ENCODE assay signal across 15 cellular contexts in the genomic region with DNA sequence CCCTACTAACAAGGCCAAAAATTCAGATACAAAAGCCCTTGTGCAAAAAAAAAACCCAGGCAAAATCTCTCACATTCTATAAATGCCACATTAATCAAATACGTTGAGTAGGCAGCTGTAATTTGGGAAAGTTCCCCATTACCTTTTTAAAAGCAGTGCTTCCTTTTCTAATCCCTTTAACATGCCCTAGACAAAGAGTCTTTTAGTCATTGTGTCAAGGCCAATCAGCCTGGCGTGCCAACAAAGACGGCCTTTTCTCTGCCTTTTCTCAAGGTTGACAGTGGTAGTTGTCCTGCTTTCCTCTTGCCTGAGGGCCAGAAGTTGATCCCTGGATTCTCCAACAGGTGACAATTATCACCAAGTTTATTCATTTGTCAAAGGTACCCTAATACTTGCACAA.
DNase-seq lines count a peak whose midpoint lies in the region; ATAC-seq, FAIRE-seq and TF ChIP-seq lines count a peak whose summit lies in the region.
"Had no signal": no experiment of that assay in that cellular context is flagged by ENCODE, and none has a peak within 500 bp of the region (broad histone marks: within the 10 kb centered on the region; RNA-seq: fewer than 3 reads in every experiment).

No MANE protein-coding gene starts in this region.

- TF ChIP-seq RAD21 in HepG2 (CRISPR knock-in tag; IDR thresholded peaks at IDR 0.05) = no peak

- no peaks in the 10 kb centered on the region for H3K27me3 Mint-ChIP-seq in mesothelial cell of epicardium (ENCODE audit: low read depth)

- H3K4me2 ChIP-seq in HepG2 (ENCODE audit: low read depth, low read length) = no peak overlapping the region

- H3K79me2 ChIP-seq in HepG2 (ENCODE audit: insufficient read depth, low read length) = no peaks in the 10 kb centered on the region

- peaks cover 20% of the 10 kb centered on the region for H3K4me1 Mint-ChIP-seq in mesothelial cell of epicardium

- CTCF ChIA-PET in HepG2 (lab: Yijun Ruan, JAX; ENCODE audit: low intra/inter-chr PET ratio, low total read pairs) = no interaction called here

- H3K4me1 ChIP-seq in HepG2 (ENCODE audit: insufficient read depth, low read length) (peaks cover 11% of the 10 kb centered on the region), right lobe of liver (no peaks in the 10 kb centered on the region)

- H2AFZ ChIP-seq in HepG2 (ENCODE audit: low read length) = no peak overlapping the region

- no peak overlapping the region for H3K9ac ChIP-seq in HepG2 (ENCODE audit: insufficient read depth, low read depth, low read length)

- H3K9me3 Mint-ChIP-seq in mesothelial cell of epicardium = no peaks in the 10 kb centered on the region

- FAIRE-seq in HepG2 (lab: Jason Lieb, UNC) = no peak
- FAIRE-seq: H54 had no signal

- no TSS peak for BruUV-seq in HepG2 (replicated peaks; lab: Mats Ljungman, UMichigan)

- H3K36me3 Mint-ChIP-seq in mesothelial cell of epicardium = no peaks in the 10 kb centered on the region

- in situ Hi-C loops in HepG2 (cut with HindIII; ENCODE audit: extremely low pct_ligation_motif_present, low pct_unique_long_range_greater_than_20kb) = no loop called here

- TF ChIP-seq EP300 in HepG2 (IDR thresholded peaks at IDR 0.05; ENCODE audit: low read depth in 2 of 2, low read length in 2 of 2) (no peak), HepG2 (CRISPR knock-in tag; IDR thresholded peaks at IDR 0.05; ENCODE audit: borderline replicate concordance) (no peak)

- TF ChIP-seq POLR2A in HepG2 (IDR thresholded peaks at IDR 0.05; ENCODE audit: insufficient read depth in 1 of 2, low read depth in 2 of 2, low read length in 2 of 2) (no peak), right lobe of liver (IDR thresholded peaks at IDR 0.05) (no peak)

- POLR2A ChIA-PET in HepG2 (lab: Yijun Ruan, JAX) = no interaction called here

- no peak overlapping the region for H3K4me3 Mint-ChIP-seq in mesothelial cell of epicardium

- no peaks in the 10 kb centered on the region for H4K20me1 ChIP-seq in HepG2 (ENCODE audit: insufficient read depth, low read length)

- ATAC-seq in HepG2 = no peak
- no peak for ATAC-seq in right lobe of liver

- no peak overlapping the region for H3K27ac ChIP-seq in HepG2 (ENCODE audit: extremely low read length, insufficient read depth, low read length)
- no peak overlapping the region for H3K27ac ChIP-seq in right lobe of liver

- H3K27me3 ChIP-seq in HepG2 (ENCODE audit: control insufficient read depth in 1 of 2, insufficient read depth in 2 of 2, low read length in 2 of 2) (peaks cover 0 to 7% of the 10 kb centered on the region in 2 experiments; a peak in 1 of 5 replicates), right lobe of liver (no peaks in the 10 kb centered on the region)

- TF ChIP-seq CTCF in HepG2 (CRISPR knock-in tag; IDR thresholded peaks at IDR 0.05) (no peak), right lobe of liver (IDR thresholded peaks at IDR 0.05) (no peak), mesothelial cell of epicardium (IDR thresholded peaks at IDR 0.05; ENCODE audit: unreplicated experiment) (no peak)

- peak overlapping the region; percentile 6 for H3K27ac Mint-ChIP-seq in mesothelial cell of epicardium

- WGBS in HepG2 (ENCODE audit: low lambda C conversion rate) = 20% methylated on average over 3 of the region's 3 CpGs
- WGBS in right lobe of liver (ENCODE audit: insufficient coverage, low coverage, low lambda C conversion rate, missing lambda C conversion rate) = 89% methylated on average over 3 of the region's 3 CpGs

- H3K36me3 ChIP-seq in HepG2 (replicated peaks in 1 of 2; ENCODE audit: control insufficient read depth in 1 of 2, insufficient read depth in 2 of 2, low read length in 2 of 2) (no peaks in the 10 kb centered on the region), right lobe of liver (no peaks in the 10 kb centered on the region)

- DNase-seq in HepG2 (ENCODE audit: low spot score) (peak; percentile 8), right lobe of liver (no peak), astrocyte of the hippocampus (ENCODE audit: low read depth, low spot score) (peak; percentile 12), mesothelial cell of epicardium (ENCODE audit: low spot score in 2 of 2, unreplicated experiment in 2 of 2) (no peak), activated T-cell treated with anti-CD3 and anti-CD28 coated beads for 4 hours (no peak), SIG-M5 treated with dmso at 0.1 percent for 504 hours (lab: John Stamatoyannopoulos, UW; ENCODE audit: unreplicated experiment) (no peak)
- no peak for DNase-seq in stimulated activated CD4-positive, alpha-beta T cell treated with anti-CD3 and anti-CD28 coated beads, Interleukin-2, amount 100 ng/mL, for 24 hours
- DNase-seq in activated CD4-positive, alpha-beta T cell treated with anti-CD3 and anti-CD28 coated beads for 48 hours = no peak
- DNase-seq: EL, MM.1S, NCI-H187, NCI-H2171 treated with DMSO at 0.1 percent for 48 hours, NCI-H510A, NCI-H82 had no signal

- H3K9me3 ChIP-seq in HepG2 (ENCODE audit: low read length) (no peaks in the 10 kb centered on the region), right lobe of liver (no peaks in the 10 kb centered on the region)

- H3K4me3 ChIP-seq in HepG2 (replicated peaks in 1 of 3; ENCODE audit: insufficient read depth in 1 of 3, low read depth in 2 of 3, low read length in 3 of 3) = no peak overlapping the region
- no peak overlapping the region for H3K4me3 ChIP-seq in right lobe of liver

- intact Hi-C loops in HepG2 (cut with micrococcal nuclease; ENCODE audit: unreplicated experiment) (no loop called here), right lobe of liver (cut with DNase I) (no loop called here)

TF ChIP-seq in HepG2, 621 proteins besides CTCF, POLR2A, EP300 and RAD21:
- TF ChIP-seq ARID5B (CRISPR knock-in tag; IDR thresholded peaks at IDR 0.05) = peak; percentile 32; the same call in 1 of the 2 replicates
- TF ChIP-seq SOX5 (CRISPR knock-in tag; IDR thresholded peaks at IDR 0.05; ENCODE audit: borderline replicate concordance) = peak; percentile 20; the same call in 1 of the 2 replicates
- TF ChIP-seq ATF1 (CRISPR knock-in tag; IDR thresholded peaks at IDR 0.05) = peak; percentile 17; the same call in 1 of the 2 replicates
- no peak for TF ChIP-seq SOX6 (IDR thresholded peaks at IDR 0.05)
- TF ChIP-seq SOX6 (CRISPR knock-in tag; IDR thresholded peaks at IDR 0.05) = peak; percentile 20; the same call in 1 of the 2 replicates
- TF ChIP-seq JUN (CRISPR knock-in tag; IDR thresholded peaks at IDR 0.05) = no peak
- no peak for TF ChIP-seq MZF1 (CRISPR knock-in tag; IDR thresholded peaks at IDR 0.05; ENCODE audit: borderline replicate concordance)
- TF ChIP-seq SOX13 (IDR thresholded peaks at IDR 0.05) = 0 out of 2 replicates have a peak, but pooled peaks have one; percentile 12
- TF ChIP-seq SOX13 (CRISPR knock-in tag; conservative IDR thresholded peaks at IDR 0.05 in 1 of 2, IDR thresholded peaks at IDR 0.05 in 1 of 2) = peak in 1 of 2 experiments; percentile 62; a peak in 2 of 4 replicates

Comparison
In these comparisons a context has a peak if more than half of its experiments do, and no peak if none do; other contexts are left out.
1. DNase-seq: peak in HepG2 (single experiment) and astrocyte of the hippocampus (single experiment); none in right lobe of liver (0 of 3), mesothelial cell of epicardium (0 of 2), stimulated activated CD4-positive, alpha-beta T cell treated with anti-CD3 and anti-CD28 coated beads, Interleukin-2, amount 100 ng/mL, for 24 hours (0 of 2), activated T-cell treated with anti-CD3 and anti-CD28 coated beads for 4 hours (single experiment), SIG-M5 treated with dmso at 0.1 percent for 504 hours (single experiment) and activated CD4-positive, alpha-beta T cell treated with anti-CD3 and anti-CD28 coated beads for 48 hours (single experiment).